In genomic region chr18:11868230-11868629, GRCh38 we compare ENCODE assay signal across 20 cellular contexts.
"Had no signal": no experiment of that assay in that cellular context is flagged by ENCODE, and none has a peak within 500 bp of the region (broad histone marks: within the 10 kb centered on the region; RNA-seq: fewer than 3 reads in every experiment).

No MANE protein-coding gene starts in this region.

- H3K4me1 Mint-ChIP-seq: activated naive CD8-positive, alpha-beta T cell treated with anti-CD3 and anti-CD28 coated beads, Interleukin-2, amount 10 ng/mL, durations not matched to agents 7 days and 5 days had no signal

- H3K36me3 Mint-ChIP-seq: activated naive CD8-positive, alpha-beta T cell treated with anti-CD3 and anti-CD28 coated beads, Interleukin-2, amount 10 ng/mL, durations not matched to agents 7 days and 5 days had no signal

- H3K27me3 Mint-ChIP-seq: activated naive CD8-positive, alpha-beta T cell treated with anti-CD3 and anti-CD28 coated beads, Interleukin-2, amount 10 ng/mL, durations not matched to agents 7 days and 5 days had no signal

- H3K4me3 Mint-ChIP-seq: activated CD4-positive, alpha-beta T cell treated with anti-CD3 and anti-CD28 coated beads, Interleukin-2, amount 10 ng/mL, durations not matched to agents 24 days and 14 days; activated naive CD8-positive, alpha-beta T cell treated with anti-CD3 and anti-CD28 coated beads, Interleukin-2, amount 10 ng/mL, durations not matched to agents 7 days and 5 days; T-helper 1 cell treated with Interleukin-12 subunit alpha and Interleukin-12 subunit beta and Interleukin-4 antibody, amounts not matched to agents 30 μg/mL and 1 μg/mL, for 36 hours had no signal

- DNase-seq: activated CD4-positive, alpha-beta T cell treated with anti-CD3 and anti-CD28 coated beads for 1 hour; activated CD4-positive, alpha-beta T cell treated with anti-CD3 and anti-CD28 coated beads, Interleukin-2, amount 10 ng/mL, durations not matched to agents 24 days and 14 days; activated CD4-positive, alpha-beta T cell treated with anti-CD3 and anti-CD28 coated beads, Interleukin-2, amount 50 U/mL, for 48 hours; activated naive CD4-positive, alpha-beta T cell treated with anti-CD3 and anti-CD28 coated beads, Interleukin-2, amount 50 U/mL, for 16 hours; activated naive CD8-positive, alpha-beta T cell treated with anti-CD3 and anti-CD28 coated beads, Interleukin-2, amount 10 ng/mL, durations not matched to agents 7 days and 5 days; activated T-cell treated with anti-CD3 and anti-CD28 coated beads, Interleukin-2, amount 50 U/mL, for 1 hour; adrenal gland; anterior cingulate cortex; caudate nucleus; Kasumi-1; KBM-7; NCI-H1048; NCI-H1930; NCI-H510A treated with DMSO at 0.1 percent for 48 hours; NCI-H69; NK-92 treated with Interleukin-12 subunit alpha and Interleukin-12 subunit beta, amount 100 ng/mL, for 24 hours; PC-3; SHP77 had no signal

- H3K36me3 ChIP-seq: adrenal gland, breast epithelium had no signal

- H3K9me3 Mint-ChIP-seq: activated CD4-positive, alpha-beta T cell treated with anti-CD3 and anti-CD28 coated beads, Interleukin-2, amount 10 ng/mL, durations not matched to agents 24 days and 14 days; activated naive CD8-positive, alpha-beta T cell treated with anti-CD3 and anti-CD28 coated beads, Interleukin-2, amount 10 ng/mL, durations not matched to agents 7 days and 5 days; T-helper 1 cell treated with Interleukin-12 subunit alpha and Interleukin-12 subunit beta and Interleukin-4 antibody, amounts not matched to agents 30 μg/mL and 1 μg/mL, for 36 hours had no signal

- H3K27me3 ChIP-seq: adrenal gland, breast epithelium had no signal

- H3K27ac ChIP-seq: adrenal gland, breast epithelium had no signal

- ATAC-seq: PC-3 had no signal

- H3K4me3 ChIP-seq: adrenal gland, breast epithelium had no signal

- H3K4me1 ChIP-seq: adrenal gland, breast epithelium had no signal

- H3K27ac Mint-ChIP-seq: activated CD4-positive, alpha-beta T cell treated with anti-CD3 and anti-CD28 coated beads, Interleukin-2, amount 10 ng/mL, durations not matched to agents 24 days and 14 days; activated naive CD8-positive, alpha-beta T cell treated with anti-CD3 and anti-CD28 coated beads, Interleukin-2, amount 10 ng/mL, durations not matched to agents 7 days and 5 days; T-helper 1 cell treated with Interleukin-12 subunit alpha and Interleukin-12 subunit beta and Interleukin-4 antibody, amounts not matched to agents 30 μg/mL and 1 μg/mL, for 36 hours had no signal
